26 cellular contexts compared by ENCODE assay signal in the genomic region with DNA sequence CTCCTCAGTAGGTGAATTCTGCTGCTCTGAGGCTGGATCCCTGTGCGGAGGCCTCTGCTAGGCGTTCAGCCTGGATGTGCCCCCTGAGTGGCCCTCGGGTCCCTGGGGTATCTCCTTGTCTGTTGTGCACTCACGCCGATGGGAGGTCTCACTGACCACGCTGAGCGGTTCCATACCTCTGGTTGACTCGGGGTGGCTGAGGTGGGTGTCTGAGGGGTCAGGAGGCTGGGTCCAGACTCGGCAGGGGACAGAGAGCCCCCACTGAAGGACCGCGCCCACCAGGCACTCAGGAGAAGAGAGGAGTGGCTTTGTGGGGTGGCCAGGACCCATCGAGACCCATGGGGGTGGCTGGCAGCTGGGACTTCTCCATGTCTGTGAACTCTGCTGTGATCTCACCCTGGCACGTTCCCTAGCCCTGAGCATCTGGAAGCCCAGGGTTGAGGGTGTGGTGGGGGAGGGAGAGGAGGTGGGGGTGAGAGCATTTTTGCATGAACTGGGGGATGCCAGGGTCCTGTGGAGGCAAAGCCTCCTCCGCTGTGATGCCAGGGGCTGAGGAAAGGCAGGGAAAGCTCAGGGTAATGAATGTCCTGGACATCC. TPM values are rescaled to one million over a fixed set of nuclear protein-coding genes. Genes with fewer than 3 reads are reported as not detected.
"Had no signal": no experiment of that assay in that cellular context is flagged by ENCODE, and none has a peak within 500 bp of the region (broad histone marks: within the 10 kb centered on the region; RNA-seq: fewer than 3 reads in every experiment).

No MANE protein-coding gene starts in this region.

- H3K27ac ChIP-seq: esophagus muscularis mucosa, gastrocnemius medialis, left ventricle myocardium inferior, parathyroid adenoma, right atrium auricular region, stomach, tibial nerve had no signal

- H3K4me2 ChIP-seq: smooth muscle cell had no signal

- H3K9me3 ChIP-seq: esophagus muscularis mucosa, gastrocnemius medialis, left ventricle myocardium inferior, right atrium auricular region, stomach, tibial nerve had no signal

- H3K4me3 ChIP-seq: esophagus muscularis mucosa, gastrocnemius medialis, left ventricle myocardium inferior, right atrium auricular region, smooth muscle cell, stomach, tibial nerve had no signal

- ATAC-seq: activated T-cell treated with anti-CD3 and anti-CD28 coated beads, Interleukin-2, amount 50 U/mL, for 4 hours; activated T-helper 17 cell treated with anti-CD3 and anti-CD28 coated beads, Interleukin-2, amount 50 U/mL, for 72 hours; gastrocnemius medialis; naive thymus-derived CD8-positive, alpha-beta T cell; stimulated activated naive B cell treated with anti-CD40 and anti-IgM and Interleukin-4, amounts not matched to agents 10 μg/mL and 1 μg/mL and 100 μg/mL, for 72 hours had no signal

- H3K79me2 ChIP-seq: parathyroid adenoma had no signal

- H3K9ac ChIP-seq: parathyroid adenoma had no signal

- DNase-seq: activated CD4-positive, alpha-beta memory T cell treated with anti-CD3 and anti-CD28 coated beads, Interleukin-2, amount 10 ng/mL, durations not matched to agents 7 days and 5 days; activated CD4-positive, alpha-beta T cell treated with anti-CD3 and anti-CD28 coated beads for 1 hour; activated CD4-positive, alpha-beta T cell treated with anti-CD3 and anti-CD28 coated beads, Interleukin-2, amount 10 ng/mL, durations not matched to agents 7 days and 5 days; activated CD8-positive, alpha-beta memory T cell treated with anti-CD3 and anti-CD28 coated beads, Interleukin-2, amount 50 U/mL, for 48 hours; activated gamma-delta T cell treated with Interleukin-2 at 50 U/mL for 16 hours; activated naive CD4-positive, alpha-beta T cell treated with anti-CD3 and anti-CD28 coated beads, Interleukin-2, amount 50 U/mL, for 16 hours; activated T-cell treated with anti-CD3 and anti-CD28 coated beads, Interleukin-2, amount 50 U/mL, for 4 hours; dermis blood vessel endothelial cell; effector CD4-positive, alpha-beta T cell; gastrocnemius medialis; glutamatergic neuron; islet precursor cell; left ventricle myocardium inferior; occipital lobe; stimulated activated CD4-positive, alpha-beta T cell treated with anti-CD3 and anti-CD28 coated beads, Interleukin-15, amount 100 ng/mL, for 24 hours; stimulated activated CD4-positive, alpha-beta T cell treated with anti-CD3 and anti-CD28 coated beads, Interleukin-2, amount 100 ng/mL, for 24 hours; stimulated activated naive B cell treated with anti-CD40 and anti-IgM and Interleukin-4, amounts not matched to agents 10 μg/mL and 1 μg/mL and 100 μg/mL, for 72 hours; stomach; T-helper 9 cell had no signal

- H2AFZ ChIP-seq: parathyroid adenoma had no signal

- H3K36me3 ChIP-seq: esophagus muscularis mucosa, gastrocnemius medialis, left ventricle myocardium inferior, right atrium auricular region, stomach, tibial nerve had no signal

- H3K4me1 ChIP-seq: gastrocnemius medialis had no signal

- H3K27me3 ChIP-seq: esophagus muscularis mucosa, right atrium auricular region, tibial nerve had no signal

RNA-seq across cellular contexts. Expression of a gene that starts 53.7 kb away (rescaled TPM):
- total RNA-seq: activated CD4-positive, alpha-beta memory T cell treated with anti-CD3 and anti-CD28 coated beads, Interleukin-2, amount 10 ng/mL, durations not matched to agents 7 days and 5 days; activated CD4-positive, alpha-beta T cell treated with anti-CD3 and anti-CD28 coated beads, Interleukin-2, amount 10 ng/mL, durations not matched to agents 7 days and 5 days; activated T-cell treated with anti-CD3 and anti-CD28 coated beads, Interleukin-2, amount 50 U/mL, for 4 hours; activated T-helper 17 cell treated with anti-CD3 and anti-CD28 coated beads, Interleukin-2, amount 50 U/mL, for 72 hours; dermis blood vessel endothelial cell; naive thymus-derived CD8-positive, alpha-beta T cell had no signal
- polyA plus RNA-seq: naive thymus-derived CD8-positive, alpha-beta T cell had no signal
